ENCODE assay signal across 7 cellular contexts in genomic region chr10:92691591-92692084, GRCh38. TPM values are rescaled to one million over a fixed set of nuclear protein-coding genes. Genes with fewer than 3 reads are reported as not detected.
DNase-seq lines count a peak whose midpoint lies in the region; ATAC-seq and TF ChIP-seq lines count a peak whose summit lies in the region.

No MANE protein-coding gene starts in this region.

- H3K79me2 ChIP-seq in Loucy (ENCODE audit: insufficient read depth, low read length), result peaks cover 78% of the 10 kb centered on the region

- H3K4me3 ChIP-seq in Loucy (ENCODE audit: low read length, poor library complexity, severe bottlenecking) (peak overlapping the region; percentile 94), subcutaneous abdominal adipose tissue (ENCODE audit: low read depth in 1 of 5, low read length in 5 of 5) (peak overlapping the region; percentile 33 to 74 (median 62))

- H3K9ac ChIP-seq in Loucy (ENCODE audit: low read depth, low read length, poor library complexity, severe bottlenecking) (peak overlapping the region; percentile 97), subcutaneous abdominal adipose tissue (ENCODE audit: low read length in 5 of 5) (peak overlapping the region in 2 of 5 donors; percentile 43 to 74)

- intact Hi-C loops in left colon (cut with DNase I, micrococcal nuclease), result no loop called here

- peak; percentile 7 for ATAC-seq in activated naive CD8-positive, alpha-beta T cell treated with anti-CD3 and anti-CD28 coated beads, Interleukin-2, amount 10 ng/mL, durations not matched to agents 7 days and 5 days (ENCODE audit: low read depth)
- ATAC-seq in left colon (no peak), GM18873 (IDR thresholded peaks at IDR 0.05; ENCODE audit: low FRiP score, unreplicated experiment) (no peak)

- H4K20me1 ChIP-seq in Loucy (ENCODE audit: insufficient read depth, low read length, poor library complexity, severe bottlenecking), result peaks cover 51% of the 10 kb centered on the region

- H3K4me1 ChIP-seq in Loucy (ENCODE audit: insufficient read depth, low read length, poor library complexity, severe bottlenecking), result peaks cover 47% of the 10 kb centered on the region
- peaks cover 2 to 41% (median 34%) of the 10 kb centered on the region in 5 donors for H3K4me1 ChIP-seq in subcutaneous abdominal adipose tissue (ENCODE audit: control insufficient read depth in 5 of 5, insufficient read depth in 5 of 5, low read length in 5 of 5)

- DNase-seq in activated naive CD8-positive, alpha-beta T cell treated with anti-CD3 and anti-CD28 coated beads, Interleukin-2, amount 10 ng/mL, durations not matched to agents 7 days and 5 days, result peak; percentile 55
- DNase-seq in left colon (peak; percentile 30 to 60), NCI-H524 (lab: John Stamatoyannopoulos, UW) (no peak)
- DNase-seq in stimulated activated CD4-positive, alpha-beta T cell treated with anti-CD3 and anti-CD28 coated beads, Interleukin-1b, Interleukin-23, amount 100 ng/mL, for 48 hours, result no peak

- H3K4me1 Mint-ChIP-seq in activated naive CD8-positive, alpha-beta T cell treated with anti-CD3 and anti-CD28 coated beads, Interleukin-2, amount 10 ng/mL, durations not matched to agents 7 days and 5 days, result peaks cover 14% of the 10 kb centered on the region

- no peaks in the 10 kb centered on the region for H3K9me3 Mint-ChIP-seq in activated naive CD8-positive, alpha-beta T cell treated with anti-CD3 and anti-CD28 coated beads, Interleukin-2, amount 10 ng/mL, durations not matched to agents 7 days and 5 days

- POLR2A ChIA-PET in activated naive CD8-positive, alpha-beta T cell treated with anti-CD3 and anti-CD28 coated beads, Interleukin-2, amount 10 ng/mL, durations not matched to agents 7 days and 5 days (lab: Charles Lee), result interaction anchor here (0.9 kb wide), 1 partner anchor 157 kb away, joined by 3 read pairs; the partner anchor contains the start of gene EXOC6

- H3K4me3 Mint-ChIP-seq in activated naive CD8-positive, alpha-beta T cell treated with anti-CD3 and anti-CD28 coated beads, Interleukin-2, amount 10 ng/mL, durations not matched to agents 7 days and 5 days, result peak overlapping the region; percentile 36

- H3K36me3 Mint-ChIP-seq in activated naive CD8-positive, alpha-beta T cell treated with anti-CD3 and anti-CD28 coated beads, Interleukin-2, amount 10 ng/mL, durations not matched to agents 7 days and 5 days, result no peaks in the 10 kb centered on the region

- peaks cover 81% of the 10 kb centered on the region for H3K27me3 Mint-ChIP-seq in activated naive CD8-positive, alpha-beta T cell treated with anti-CD3 and anti-CD28 coated beads, Interleukin-2, amount 10 ng/mL, durations not matched to agents 7 days and 5 days

- peak overlapping the region; percentile 77 for H3K27ac ChIP-seq in subcutaneous abdominal adipose tissue (ENCODE audit: low read depth, low read length)

- no peak overlapping the region for H3K27ac Mint-ChIP-seq in activated naive CD8-positive, alpha-beta T cell treated with anti-CD3 and anti-CD28 coated beads, Interleukin-2, amount 10 ng/mL, durations not matched to agents 7 days and 5 days

- no peak for TF ChIP-seq CTCF in Loucy (conservative IDR thresholded peaks at IDR 0.05; ENCODE audit: low read length)

- H3K27me3 ChIP-seq in Loucy (ENCODE audit: insufficient read depth, low read length, poor library complexity, severe bottlenecking) (peaks cover 18% of the 10 kb centered on the region), subcutaneous abdominal adipose tissue (ENCODE audit: control insufficient read depth in 5 of 5, insufficient read depth in 4 of 5, low read length in 5 of 5) (peaks cover 0 to 40% (median 18%) of the 10 kb centered on the region in 5 donors)

- H3K9me3 ChIP-seq in Loucy (ENCODE audit: insufficient read depth, low read depth, low read length), result no peaks in the 10 kb centered on the region
- H3K9me3 ChIP-seq in subcutaneous abdominal adipose tissue (ENCODE audit: control insufficient read depth in 5 of 5, low read length in 5 of 5), result no peaks in the 10 kb centered on the region

- H3K4me2 ChIP-seq in Loucy (ENCODE audit: low read depth, low read length, poor library complexity, severe bottlenecking), result peak overlapping the region; percentile 94

- peaks cover 12% of the 10 kb centered on the region for H3F3A ChIP-seq in Loucy (ENCODE audit: low read depth)

- H3K9me2 ChIP-seq in Loucy (replicated peaks; ENCODE audit: low read depth, low read length), result no peaks in the 10 kb centered on the region

- H2AFZ ChIP-seq in Loucy (ENCODE audit: low read length), result no peak overlapping the region

- H3K36me3 ChIP-seq in Loucy (ENCODE audit: insufficient read depth, low read length) (peaks cover 40% of the 10 kb centered on the region), subcutaneous abdominal adipose tissue (ENCODE audit: control insufficient read depth in 5 of 5, insufficient read depth in 5 of 5, low read length in 5 of 5) (peaks cover 0 to 7% (median 0%) of the 10 kb centered on the region in 5 donors)

RNA-seq across cellular contexts. Expression of gene HHEX, which starts 1.9 kb away (rescaled TPM):
- under 1 TPM in 1 of 2 experiments, not detected in 1; 0.37 TPM for total RNA-seq in activated naive CD8-positive, alpha-beta T cell treated with anti-CD3 and anti-CD28 coated beads, Interleukin-2, amount 10 ng/mL, durations not matched to agents 7 days and 5 days
- 1 to 10 TPM; 2.5 to 4.8 TPM for total RNA-seq in left colon

Comparison
In these comparisons a context has a peak if more than half of its experiments do, and no peak if none do; other contexts are left out.
1. DNase-seq: peak in activated naive CD8-positive, alpha-beta T cell treated with anti-CD3 and anti-CD28 coated beads, Interleukin-2, amount 10 ng/mL, durations not matched to agents 7 days and 5 days (single experiment) and left colon (2 of 2); none in NCI-H524 (0 of 2) and stimulated activated CD4-positive, alpha-beta T cell treated with anti-CD3 and anti-CD28 coated beads, Interleukin-1b, Interleukin-23, amount 100 ng/mL, for 48 hours (single experiment).